ENCODE assay signal across 32 cellular contexts in genomic region chr18:12262748-12263147, GRCh38. TPM values are rescaled to one million over a fixed set of nuclear protein-coding genes. Genes with fewer than 3 reads are reported as not detected.
"Had no signal": no experiment of that assay in that cellular context is flagged by ENCODE, and none has a peak within 500 bp of the region (broad histone marks: within the 10 kb centered on the region; RNA-seq: fewer than 3 reads in every experiment).

No MANE protein-coding gene starts in this region.

- DNase-seq: activated B cell treated with CpG ODN at 0.5 μM for 24 hours; activated CD4-positive, alpha-beta memory T cell treated with anti-CD3 and anti-CD28 coated beads for 36 hours; activated CD4-positive, alpha-beta T cell treated with anti-CD3 and anti-CD28 coated beads for 4 hours; activated CD4-positive, alpha-beta T cell treated with anti-CD3 and anti-CD28 coated beads, Interleukin-2, amount 10 ng/mL, durations not matched to agents 24 days and 14 days; activated CD4-positive, alpha-beta T cell treated with anti-CD3 and anti-CD28 coated beads, Interleukin-2, amount 50 U/mL, for 1 hour; activated CD4-positive, alpha-beta T cell treated with anti-CD3 and anti-CD28 coated beads, Interleukin-2, amount 50 U/mL, for 4 hours; activated CD4-positive, CD25-positive, alpha-beta regulatory T cell treated with anti-CD3 and anti-CD28 coated beads, Interleukin-2, amount 50 U/mL, for 72 hours; activated CD8-positive, alpha-beta memory T cell treated with anti-CD3 and anti-CD28 coated beads, Interleukin-2, amount 50 U/mL, for 48 hours; activated CD8-positive, alpha-beta T cell treated with anti-CD3 and anti-CD28 coated beads for 36 hours; activated effector memory CD4-positive, alpha-beta T cell treated with Interleukin-2 at 50 U/mL for 16 hours; activated gamma-delta T cell; activated naive CD4-positive, alpha-beta T cell treated with anti-CD3 and anti-CD28 coated beads, Interleukin-2, amount 10 ng/mL, durations not matched to agents 7 days and 5 days; activated naive CD4-positive, alpha-beta T cell treated with Interleukin-2 at 50 U/mL for 16 hours; activated naive CD8-positive, alpha-beta T cell treated with anti-CD3 and anti-CD28 coated beads, Interleukin-2, amount 10 ng/mL, durations not matched to agents 7 days and 5 days; activated naive CD8-positive, alpha-beta T cell treated with anti-CD3 and anti-CD28 coated beads, Interleukin-2, amount 50 U/mL, for 24 hours; activated T-cell treated with anti-CD3 and anti-CD28 coated beads, Interleukin-2, amount 50 U/mL, for 24 hours; activated T-cell treated with anti-CD3 and anti-CD28 coated beads, Interleukin-2, amount 50 U/mL, for 48 hours; amygdala; anterior cingulate cortex; caudate nucleus; cerebellar nuclear complex; T-helper 1 cell; T-helper 2 cell; T-helper 9 cell had no signal

- FAIRE-seq: bronchial epithelial cell, TTC549 had no signal

- H3K9me3 ChIP-seq: ascending aorta had no signal

- H3K36me3 ChIP-seq: ascending aorta, cardiac muscle cell had no signal

- H3K4me1 ChIP-seq: ascending aorta had no signal

- ATAC-seq: activated CD8-positive, alpha-beta T cell treated with anti-CD3 and anti-CD28 coated beads for 36 hours; activated naive CD8-positive, alpha-beta T cell treated with anti-CD3 and anti-CD28 coated beads, Interleukin-2, amount 50 U/mL, for 24 hours had no signal

- H3K4me3 ChIP-seq: ascending aorta, cardiac muscle cell had no signal

- H3K27me3 ChIP-seq: ascending aorta had no signal

- H3K27ac ChIP-seq: ascending aorta, cardiac muscle cell, VCaP had no signal

RNA-seq across cellular contexts. Expression of gene CIDEA, which starts 8.6 kb away (rescaled TPM):
- total RNA-seq: activated B cell treated with CpG ODN at 0.5 μM for 24 hours; activated CD4-positive, alpha-beta memory T cell treated with anti-CD3 and anti-CD28 coated beads for 36 hours; activated CD4-positive, alpha-beta T cell treated with anti-CD3 and anti-CD28 coated beads, Interleukin-2, amount 10 ng/mL, durations not matched to agents 24 days and 14 days; activated CD8-positive, alpha-beta memory T cell treated with anti-CD3 and anti-CD28 coated beads for 36 hours; activated CD8-positive, alpha-beta T cell treated with anti-CD3 and anti-CD28 coated beads for 36 hours; activated naive CD8-positive, alpha-beta T cell treated with anti-CD3 and anti-CD28 coated beads, Interleukin-2, amount 10 ng/mL, durations not matched to agents 7 days and 5 days; activated T-helper 2 cell treated with anti-CD3 and anti-CD28 coated beads, Interferon-gamma antibody, Interleukin-2, Interleukin-4, amounts not matched to agents 10 μg/mL and 5 μg/mL and 100 μg/mL, durations not matched to agents 14 hours and 24 hours and 36 hours; ascending aorta; cardiac muscle cell; chondrocyte had no signal
- polyA plus RNA-seq: cardiac muscle cell had no signal
